1 cellular context compared by ENCODE assay signal in the genomic region with DNA sequence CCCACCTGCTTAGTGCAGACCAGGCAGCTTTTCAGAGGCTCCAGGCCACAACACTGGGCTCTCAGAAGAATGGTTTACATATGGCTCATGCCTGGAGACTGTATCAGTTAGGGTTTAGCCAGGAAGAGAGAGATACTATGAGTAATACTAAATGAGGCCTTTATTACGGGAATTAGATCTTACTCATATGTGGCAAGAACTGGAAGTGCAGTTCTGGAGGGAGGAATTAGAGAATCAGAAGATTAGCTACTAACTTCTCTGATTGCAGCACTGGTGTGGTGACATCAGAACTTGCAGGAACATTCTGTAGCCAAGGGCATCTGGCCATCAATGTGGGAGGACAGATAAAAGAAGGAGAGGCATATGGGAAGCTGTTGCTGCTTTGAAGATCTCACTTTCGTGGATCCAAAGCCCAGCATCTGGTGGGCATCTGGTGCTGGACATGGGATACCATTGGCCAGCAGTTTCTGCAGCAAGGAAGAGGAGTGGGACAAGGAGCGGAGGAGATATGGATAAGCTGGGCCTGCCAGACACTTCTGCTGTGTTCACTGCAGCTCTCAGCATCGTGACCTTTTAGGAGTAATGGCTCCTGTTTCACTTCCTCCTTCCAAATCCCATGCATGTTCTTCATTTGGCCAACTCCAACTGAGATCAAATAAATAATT.
TF ChIP-seq lines count a peak whose summit lies in the region.

No MANE protein-coding gene starts in this region.

TF ChIP-seq in IMR-90, 13 proteins besides CTCF, POLR2A, EP300 and RAD21 (continued from another document):
- TF ChIP-seq, protein P1, sequence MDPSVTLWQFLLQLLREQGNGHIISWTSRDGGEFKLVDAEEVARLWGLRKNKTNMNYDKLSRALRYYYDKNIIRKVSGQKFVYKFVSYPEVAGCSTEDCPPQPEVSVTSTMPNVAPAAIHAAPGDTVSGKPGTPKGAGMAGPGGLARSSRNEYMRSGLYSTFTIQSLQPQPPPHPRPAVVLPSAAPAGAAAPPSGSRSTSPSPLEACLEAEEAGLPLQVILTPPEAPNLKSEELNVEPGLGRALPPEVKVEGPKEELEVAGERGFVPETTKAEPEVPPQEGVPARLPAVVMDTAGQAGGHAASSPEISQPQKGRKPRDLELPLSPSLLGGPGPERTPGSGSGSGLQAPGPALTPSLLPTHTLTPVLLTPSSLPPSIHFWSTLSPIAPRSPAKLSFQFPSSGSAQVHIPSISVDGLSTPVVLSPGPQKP (IDR thresholded peaks at IDR 0.05; ENCODE audit: borderline replicate concordance, low read depth, low read length), result no peak
- no peak for TF ChIP-seq RCOR1 (IDR thresholded peaks at IDR 0.05; ENCODE audit: insufficient replicate concordance, low read length)
- TF ChIP-seq MXI1 (IDR thresholded peaks at IDR 0.05; ENCODE audit: borderline replicate concordance, low read depth, low read length), result no peak
- TF ChIP-seq NFE2L2 (IDR thresholded peaks at IDR 0.05; ENCODE audit: low read depth, low read length), result no peak
- TF ChIP-seq, protein P2, sequence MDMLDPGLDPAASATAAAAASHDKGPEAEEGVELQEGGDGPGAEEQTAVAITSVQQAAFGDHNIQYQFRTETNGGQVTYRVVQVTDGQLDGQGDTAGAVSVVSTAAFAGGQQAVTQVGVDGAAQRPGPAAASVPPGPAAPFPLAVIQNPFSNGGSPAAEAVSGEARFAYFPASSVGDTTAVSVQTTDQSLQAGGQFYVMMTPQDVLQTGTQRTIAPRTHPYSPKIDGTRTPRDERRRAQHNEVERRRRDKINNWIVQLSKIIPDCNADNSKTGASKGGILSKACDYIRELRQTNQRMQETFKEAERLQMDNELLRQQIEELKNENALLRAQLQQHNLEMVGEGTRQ (IDR thresholded peaks at IDR 0.05; ENCODE audit: low read depth, low read length), result no peak
- peak; percentile 89 for TF ChIP-seq CEBPB (IDR thresholded peaks at IDR 0.05; ENCODE audit: low read depth, low read length)
- TF ChIP-seq BHLHE40 (IDR thresholded peaks at IDR 0.05; ENCODE audit: low read depth, low read length), result no peak
- TF ChIP-seq FOS (IDR thresholded peaks at IDR 0.05; ENCODE audit: low read depth, low read length), result peak; percentile 70; the same call in 1 of the 2 replicates
- no peak for TF ChIP-seq SMC3 (IDR thresholded peaks at IDR 0.05; ENCODE audit: low read depth, low read length)
- TF ChIP-seq CHD1 (IDR thresholded peaks at IDR 0.05; ENCODE audit: low read depth, low read length), result no peak
